In genomic region chr2:154882725-154883124, GRCh38 we compare ENCODE assay signal across 19 cellular contexts.
DNase-seq lines count a peak whose midpoint lies in the region; ATAC-seq and TF ChIP-seq lines count a peak whose summit lies in the region.
"Had no signal": no experiment of that assay in that cellular context is flagged by ENCODE, and none has a peak within 500 bp of the region (broad histone marks: within the 10 kb centered on the region; RNA-seq: fewer than 3 reads in every experiment).

No MANE protein-coding gene starts in this region.

- peak; percentile 77 for ATAC-seq in GM18867 (IDR thresholded peaks at IDR 0.05; ENCODE audit: unreplicated experiment)
- peak; percentile 70 for ATAC-seq in HG03175 (IDR thresholded peaks at IDR 0.05; ENCODE audit: unreplicated experiment)
- ATAC-seq: A549, GM12878, HepG2 had no signal

- no peaks in the 10 kb centered on the region for H4K20me1 ChIP-seq in OCI-LY1 (ENCODE audit: insufficient read depth, low read length)
- H4K20me1 ChIP-seq: BLaER1 had no signal

- no peak overlapping the region for H3K4me3 ChIP-seq in GM12865 (ENCODE audit: low read depth, low read length)
- no peak overlapping the region for H3K4me3 ChIP-seq in OCI-LY1 (ENCODE audit: low read depth, low read length, poor library complexity, severe bottlenecking)
- no peak overlapping the region for H3K4me3 ChIP-seq in coronary artery
- H3K4me3 ChIP-seq: A549, BLaER1, GM12878 had no signal

- peak overlapping the region; percentile 52 for H2AFZ ChIP-seq in OCI-LY1 (ENCODE audit: low read length)

- peaks cover 3% of the 10 kb centered on the region; the same call in 1 of the 2 replicates for H3K9me3 ChIP-seq in OCI-LY1 (ENCODE audit: low read length)
- H3K9me3 ChIP-seq: A549 had no signal

- no peaks in the 10 kb centered on the region for H3K79me2 ChIP-seq in OCI-LY1 (ENCODE audit: insufficient read depth, low read length)

- H3K27ac ChIP-seq in OCI-LY1 (ENCODE audit: low read depth, low read length, poor library complexity, severe bottlenecking) (no peak overlapping the region), coronary artery (no peak overlapping the region)
- H3K27ac ChIP-seq: 22Rv1, A549, BLaER1 had no signal

- DNase-seq in GM12865 (ENCODE audit: low read depth), result peak; percentile 11
- no peak for DNase-seq in mesenteric fat pad (ENCODE audit: low spot score)
- no peak for DNase-seq in coronary artery (ENCODE audit: low spot score)
- no peak for DNase-seq in SIG-M5 (lab: John Stamatoyannopoulos, UW)
- DNase-seq: AML-193; CD4-positive, alpha-beta memory T cell; DMS153; DMS79; GDM1; H9; KBM-7 had no signal

- H3F3A ChIP-seq in OCI-LY1 (ENCODE audit: insufficient read depth, low read length), result no peaks in the 10 kb centered on the region

- no peaks in the 10 kb centered on the region for H3K4me1 ChIP-seq in OCI-LY1 (ENCODE audit: insufficient read depth, low read length, severe bottlenecking)
- H3K4me1 ChIP-seq: A549, BLaER1 had no signal

- no peak overlapping the region for H3K9ac ChIP-seq in OCI-LY1 (ENCODE audit: low read length)
- H3K9ac ChIP-seq: BLaER1 had no signal

- no peaks in the 10 kb centered on the region for H3K9me2 ChIP-seq in OCI-LY1 (ENCODE audit: low read depth, low read length)

- H3K36me3 ChIP-seq in OCI-LY1 (ENCODE audit: insufficient read depth, low read length), result no peaks in the 10 kb centered on the region
- H3K36me3 ChIP-seq: BLaER1 had no signal

- no peak for TF ChIP-seq CTCF in GM12865 (IDR thresholded peaks at IDR 0.05; ENCODE audit: insufficient read depth, low read depth, low read length, missing control alignments)
- no peak for TF ChIP-seq CTCF in OCI-LY1 (IDR thresholded peaks at IDR 0.05; ENCODE audit: low read length)
- TF ChIP-seq CTCF in coronary artery (IDR thresholded peaks at IDR 0.05), result no peak

- no peaks in the 10 kb centered on the region for H3K27me3 ChIP-seq in OCI-LY1 (ENCODE audit: insufficient read depth, low read length)
- H3K27me3 ChIP-seq: BLaER1 had no signal

- no peak overlapping the region for H3K4me2 ChIP-seq in OCI-LY1 (ENCODE audit: low read length)
- H3K4me2 ChIP-seq: A549, BLaER1 had no signal
